2 cellular contexts compared by ENCODE assay signal in the genomic region with DNA sequence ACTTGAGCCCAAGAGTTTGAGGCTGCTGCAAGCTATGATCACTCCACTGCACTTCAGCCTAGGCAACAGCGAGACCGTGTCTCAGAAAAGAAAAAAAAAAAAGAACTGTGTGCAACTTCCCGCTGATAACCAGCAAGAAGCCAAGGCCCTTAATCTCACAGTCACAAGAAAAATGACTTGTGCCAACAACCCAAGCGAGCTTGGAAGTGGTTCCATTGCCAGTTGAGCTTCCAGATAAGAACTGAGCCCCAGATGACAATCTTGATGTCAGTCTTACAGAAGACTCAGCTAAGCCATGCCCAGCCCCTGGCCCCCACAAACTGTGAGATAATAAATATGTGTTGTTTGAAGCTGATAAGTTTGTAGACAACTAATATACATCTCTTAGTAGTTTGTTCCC.
TF ChIP-seq lines count a peak whose summit lies in the region.

No MANE protein-coding gene starts in this region.

TF ChIP-seq in K562, 482 proteins besides CTCF, POLR2A, EP300 and RAD21 (continued from another document and continues in another):
- TF ChIP-seq, protein P1, sequence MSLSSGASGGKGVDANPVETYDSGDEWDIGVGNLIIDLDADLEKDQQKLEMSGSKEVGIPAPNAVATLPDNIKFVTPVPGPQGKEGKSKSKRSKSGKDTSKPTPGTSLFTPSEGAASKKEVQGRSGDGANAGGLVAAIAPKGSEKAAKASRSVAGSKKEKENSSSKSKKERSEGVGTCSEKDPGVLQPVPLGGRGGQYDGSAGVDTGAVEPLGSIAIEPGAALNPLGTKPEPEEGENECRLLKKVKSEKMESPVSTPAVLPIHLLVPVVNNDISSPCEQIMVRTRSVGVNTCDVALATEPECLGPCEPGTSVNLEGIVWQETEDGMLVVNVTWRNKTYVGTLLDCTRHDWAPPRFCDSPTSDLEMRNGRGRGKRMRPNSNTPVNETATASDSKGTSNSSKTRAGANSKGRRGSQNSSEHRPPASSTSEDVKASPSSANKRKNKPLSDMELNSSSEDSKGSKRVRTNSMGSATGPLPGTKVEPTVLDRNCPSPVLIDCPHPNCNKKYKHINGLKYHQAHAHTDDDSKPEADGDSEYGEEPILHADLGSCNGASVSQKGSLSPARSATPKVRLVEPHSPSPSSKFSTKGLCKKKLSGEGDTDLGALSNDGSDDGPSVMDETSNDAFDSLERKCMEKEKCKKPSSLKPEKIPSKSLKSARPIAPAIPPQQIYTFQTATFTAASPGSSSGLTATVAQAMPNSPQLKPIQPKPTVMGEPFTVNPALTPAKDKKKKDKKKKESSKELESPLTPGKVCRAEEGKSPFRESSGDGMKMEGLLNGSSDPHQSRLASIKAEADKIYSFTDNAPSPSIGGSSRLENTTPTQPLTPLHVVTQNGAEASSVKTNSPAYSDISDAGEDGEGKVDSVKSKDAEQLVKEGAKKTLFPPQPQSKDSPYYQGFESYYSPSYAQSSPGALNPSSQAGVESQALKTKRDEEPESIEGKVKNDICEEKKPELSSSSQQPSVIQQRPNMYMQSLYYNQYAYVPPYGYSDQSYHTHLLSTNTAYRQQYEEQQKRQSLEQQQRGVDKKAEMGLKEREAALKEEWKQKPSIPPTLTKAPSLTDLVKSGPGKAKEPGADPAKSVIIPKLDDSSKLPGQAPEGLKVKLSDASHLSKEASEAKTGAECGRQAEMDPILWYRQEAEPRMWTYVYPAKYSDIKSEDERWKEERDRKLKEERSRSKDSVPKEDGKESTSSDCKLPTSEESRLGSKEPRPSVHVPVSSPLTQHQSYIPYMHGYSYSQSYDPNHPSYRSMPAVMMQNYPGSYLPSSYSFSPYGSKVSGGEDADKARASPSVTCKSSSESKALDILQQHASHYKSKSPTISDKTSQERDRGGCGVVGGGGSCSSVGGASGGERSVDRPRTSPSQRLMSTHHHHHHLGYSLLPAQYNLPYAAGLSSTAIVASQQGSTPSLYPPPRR (CRISPR knock-in tag; IDR thresholded peaks at IDR 0.05; ENCODE audit: borderline replicate concordance), result no peak
- no peak for TF ChIP-seq CBX3 (IDR thresholded peaks at IDR 0.05; ENCODE audit: borderline replicate concordance in 1 of 2, low read length in 2 of 2)
- TF ChIP-seq CBFA2T3 (IDR thresholded peaks at IDR 0.05), result peak; percentile 84
- TF ChIP-seq NFIC (IDR thresholded peaks at IDR 0.05), result peak; percentile 39
- TF ChIP-seq LARP7 (IDR thresholded peaks at IDR 0.05), result no peak
- TF ChIP-seq GATAD2B (IDR thresholded peaks at IDR 0.05; ENCODE audit: borderline replicate concordance), result 0 out of 2 replicates have a peak, but pooled peaks have one; percentile 21
- TF ChIP-seq ADNP (tag; IDR thresholded peaks at IDR 0.05), result peak; percentile 55; the same call in 1 of the 2 replicates
- peak; percentile 53 for TF ChIP-seq NCOR1 (IDR thresholded peaks at IDR 0.05)
- TF ChIP-seq DPF2 (IDR thresholded peaks at IDR 0.05), result peak; percentile 68
- no peak for TF ChIP-seq ZNF197 (CRISPR knock-in tag; IDR thresholded peaks at IDR 0.05; ENCODE audit: low read depth)
- TF ChIP-seq, protein P2, sequence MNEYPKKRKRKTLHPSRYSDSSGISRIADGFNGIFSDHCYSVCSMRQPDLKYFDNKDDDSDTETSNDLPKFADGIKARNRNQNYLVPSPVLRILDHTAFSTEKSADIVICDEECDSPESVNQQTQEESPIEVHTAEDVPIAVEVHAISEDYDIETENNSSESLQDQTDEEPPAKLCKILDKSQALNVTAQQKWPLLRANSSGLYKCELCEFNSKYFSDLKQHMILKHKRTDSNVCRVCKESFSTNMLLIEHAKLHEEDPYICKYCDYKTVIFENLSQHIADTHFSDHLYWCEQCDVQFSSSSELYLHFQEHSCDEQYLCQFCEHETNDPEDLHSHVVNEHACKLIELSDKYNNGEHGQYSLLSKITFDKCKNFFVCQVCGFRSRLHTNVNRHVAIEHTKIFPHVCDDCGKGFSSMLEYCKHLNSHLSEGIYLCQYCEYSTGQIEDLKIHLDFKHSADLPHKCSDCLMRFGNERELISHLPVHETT (CRISPR knock-in tag; conservative IDR thresholded peaks at IDR 0.05 in 1 of 2, IDR thresholded peaks at IDR 0.05 in 1 of 2), result 0 out of 4 replicates have a peak, but pooled peaks of 1 of the 2 experiments have one; percentile 41
- TF ChIP-seq SOX6 (IDR thresholded peaks at IDR 0.05), result peak; percentile 33; the same call in 1 of the 2 replicates
- peak in 1 of 2 experiments; percentile 36; a peak in 1 of 4 replicates for TF ChIP-seq TRIM24 (IDR thresholded peaks at IDR 0.05)
- TF ChIP-seq, protein P3, sequence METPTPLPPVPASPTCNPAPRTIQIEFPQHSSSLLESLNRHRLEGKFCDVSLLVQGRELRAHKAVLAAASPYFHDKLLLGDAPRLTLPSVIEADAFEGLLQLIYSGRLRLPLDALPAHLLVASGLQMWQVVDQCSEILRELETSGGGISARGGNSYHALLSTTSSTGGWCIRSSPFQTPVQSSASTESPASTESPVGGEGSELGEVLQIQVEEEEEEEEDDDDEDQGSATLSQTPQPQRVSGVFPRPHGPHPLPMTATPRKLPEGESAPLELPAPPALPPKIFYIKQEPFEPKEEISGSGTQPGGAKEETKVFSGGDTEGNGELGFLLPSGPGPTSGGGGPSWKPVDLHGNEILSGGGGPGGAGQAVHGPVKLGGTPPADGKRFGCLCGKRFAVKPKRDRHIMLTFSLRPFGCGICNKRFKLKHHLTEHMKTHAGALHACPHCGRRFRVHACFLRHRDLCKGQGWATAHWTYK (CRISPR knock-in tag; IDR thresholded peaks at IDR 0.05), result peak; percentile 42; the same call in 1 of the 2 replicates
- 0 out of 2 replicates have a peak, but pooled peaks have one; percentile 37 for TF ChIP-seq EHMT2 (IDR thresholded peaks at IDR 0.05)
- TF ChIP-seq ZC3H4 (CRISPR knock-in tag; IDR thresholded peaks at IDR 0.05; ENCODE audit: borderline replicate concordance), result no peak
- no peak for TF ChIP-seq ZBTB7A (IDR thresholded peaks at IDR 0.05; ENCODE audit: borderline replicate concordance, control insufficient read depth, low read depth, low read length)
- peak; percentile 72 for TF ChIP-seq CBFA2T2 (conservative IDR thresholded peaks at IDR 0.05)
- peak; percentile 64 for TF ChIP-seq SMARCE1 (IDR thresholded peaks at IDR 0.05)
- 0 out of 2 replicates have a peak, but pooled peaks have one; percentile 34 for TF ChIP-seq ZNF766 (CRISPR knock-in tag; conservative IDR thresholded peaks at IDR 0.05)
- 0 out of 2 replicates have a peak, but pooled peaks have one; percentile 4 for TF ChIP-seq BCOR (IDR thresholded peaks at IDR 0.05)
- TF ChIP-seq HDAC1 (IDR thresholded peaks at IDR 0.05), result peak in 1 of 2 experiments; percentile 36; a peak in 1 of 4 replicates
- no peak for TF ChIP-seq ATF1 (CRISPR knock-in tag; IDR thresholded peaks at IDR 0.05)
- TF ChIP-seq ATF1 (tag; IDR thresholded peaks at IDR 0.05), result peak; percentile 5; the same call in 1 of the 2 replicates

TF ChIP-seq in SK-N-SH treated with all-trans-retinoic acid at 6 μM for 48 hours, 23 proteins besides CTCF, POLR2A, EP300 and RAD21 (continued from another document):
- TF ChIP-seq ZNF565 (CRISPR knock-in tag; conservative IDR thresholded peaks at IDR 0.05; ENCODE audit: low read depth), result no peak
- TF ChIP-seq RARB (CRISPR knock-in tag; IDR thresholded peaks at IDR 0.05), result no peak
- TF ChIP-seq, protein P4, sequence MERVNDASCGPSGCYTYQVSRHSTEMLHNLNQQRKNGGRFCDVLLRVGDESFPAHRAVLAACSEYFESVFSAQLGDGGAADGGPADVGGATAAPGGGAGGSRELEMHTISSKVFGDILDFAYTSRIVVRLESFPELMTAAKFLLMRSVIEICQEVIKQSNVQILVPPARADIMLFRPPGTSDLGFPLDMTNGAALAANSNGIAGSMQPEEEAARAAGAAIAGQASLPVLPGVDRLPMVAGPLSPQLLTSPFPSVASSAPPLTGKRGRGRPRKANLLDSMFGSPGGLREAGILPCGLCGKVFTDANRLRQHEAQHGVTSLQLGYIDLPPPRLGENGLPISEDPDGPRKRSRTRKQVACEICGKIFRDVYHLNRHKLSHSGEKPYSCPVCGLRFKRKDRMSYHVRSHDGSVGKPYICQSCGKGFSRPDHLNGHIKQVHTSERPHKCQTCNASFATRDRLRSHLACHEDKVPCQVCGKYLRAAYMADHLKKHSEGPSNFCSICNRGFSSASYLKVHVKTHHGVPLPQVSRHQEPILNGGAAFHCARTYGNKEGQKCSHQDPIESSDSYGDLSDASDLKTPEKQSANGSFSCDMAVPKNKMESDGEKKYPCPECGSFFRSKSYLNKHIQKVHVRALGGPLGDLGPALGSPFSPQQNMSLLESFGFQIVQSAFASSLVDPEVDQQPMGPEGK (CRISPR knock-in tag; IDR thresholded peaks at IDR 0.05; ENCODE audit: borderline replicate concordance), result no peak
- no peak for TF ChIP-seq TCF4 (CRISPR knock-in tag; IDR thresholded peaks at IDR 0.05; ENCODE audit: borderline replicate concordance)
TF ChIP-seq in SK-N-SH treated with all-trans-retinoic acid at 6 μM for 48 hours: peak in this region for 0.
